ENCODE assay signal across 18 cellular contexts in genomic region chr18:28007841-28008240, GRCh38.
"Had no signal": no experiment of that assay in that cellular context is flagged by ENCODE, and none has a peak within 500 bp of the region (broad histone marks: within the 10 kb centered on the region; RNA-seq: fewer than 3 reads in every experiment).

No MANE protein-coding gene starts in this region.

- H3K27ac ChIP-seq: breast epithelium, esophagus squamous epithelium, heart left ventricle, left lung, suprapubic skin, upper lobe of left lung had no signal

- H3K4me1 ChIP-seq: breast epithelium, esophagus squamous epithelium, left lung, suprapubic skin, upper lobe of left lung had no signal

- H3K9me3 Mint-ChIP-seq: memory B cell, nephron progenitor cell had no signal

- H3K36me3 Mint-ChIP-seq: activated CD4-positive, alpha-beta memory T cell treated with anti-CD3 and anti-CD28 coated beads for 36 hours; activated naive CD8-positive, alpha-beta T cell; memory B cell had no signal

- DNase-seq: activated CD4-positive, alpha-beta memory T cell treated with anti-CD3 and anti-CD28 coated beads for 36 hours; activated CD4-positive, CD25-positive, alpha-beta regulatory T cell treated with anti-CD3 and anti-CD28 coated beads, Interleukin-2, amount 50 U/mL, for 72 hours; activated gamma-delta T cell; activated T-cell treated with anti-CD3 and anti-CD28 coated beads, Interleukin-2, amount 50 U/mL, for 4 hours; amygdala; esophagus squamous epithelium; foreskin melanocyte; heart left ventricle; islet precursor cell; left lung; nephron progenitor cell; stimulated activated CD4-positive, alpha-beta T cell treated with anti-CD3 and anti-CD28 coated beads, Interleukin-12 subunit alpha, Interleukin-12 subunit beta, amount 100 ng/mL, for 4 hours; stimulated activated naive CD4-positive, alpha-beta T cell treated with Interleukin-2 at 50 U/mL for 16 hours; upper lobe of left lung had no signal

- H3K27ac Mint-ChIP-seq: activated CD4-positive, alpha-beta memory T cell treated with anti-CD3 and anti-CD28 coated beads for 36 hours; activated naive CD8-positive, alpha-beta T cell; memory B cell; nephron progenitor cell had no signal

- H3K9me3 ChIP-seq: breast epithelium, esophagus squamous epithelium, heart left ventricle, left lung, suprapubic skin, upper lobe of left lung had no signal

- H3K36me3 ChIP-seq: breast epithelium, esophagus squamous epithelium, left lung, suprapubic skin, upper lobe of left lung had no signal

- H3K4me3 Mint-ChIP-seq: activated CD4-positive, alpha-beta memory T cell treated with anti-CD3 and anti-CD28 coated beads for 36 hours; activated naive CD8-positive, alpha-beta T cell; activated T-cell treated with anti-CD3 and anti-CD28 coated beads, Interleukin-2, amount 50 U/mL, for 4 hours; memory B cell; nephron progenitor cell had no signal

- H3K27me3 Mint-ChIP-seq: activated CD4-positive, alpha-beta memory T cell treated with anti-CD3 and anti-CD28 coated beads for 36 hours; activated naive CD8-positive, alpha-beta T cell; memory B cell had no signal

- H3K4me3 ChIP-seq: breast epithelium, esophagus squamous epithelium, heart left ventricle, left lung, suprapubic skin, upper lobe of left lung had no signal

- H3K27me3 ChIP-seq: breast epithelium, esophagus squamous epithelium, heart left ventricle, left lung, suprapubic skin, upper lobe of left lung had no signal

- H3K4me1 Mint-ChIP-seq: memory B cell, nephron progenitor cell had no signal
